Comparison of ENCODE assay signal across 2 cellular contexts in the genomic region with DNA sequence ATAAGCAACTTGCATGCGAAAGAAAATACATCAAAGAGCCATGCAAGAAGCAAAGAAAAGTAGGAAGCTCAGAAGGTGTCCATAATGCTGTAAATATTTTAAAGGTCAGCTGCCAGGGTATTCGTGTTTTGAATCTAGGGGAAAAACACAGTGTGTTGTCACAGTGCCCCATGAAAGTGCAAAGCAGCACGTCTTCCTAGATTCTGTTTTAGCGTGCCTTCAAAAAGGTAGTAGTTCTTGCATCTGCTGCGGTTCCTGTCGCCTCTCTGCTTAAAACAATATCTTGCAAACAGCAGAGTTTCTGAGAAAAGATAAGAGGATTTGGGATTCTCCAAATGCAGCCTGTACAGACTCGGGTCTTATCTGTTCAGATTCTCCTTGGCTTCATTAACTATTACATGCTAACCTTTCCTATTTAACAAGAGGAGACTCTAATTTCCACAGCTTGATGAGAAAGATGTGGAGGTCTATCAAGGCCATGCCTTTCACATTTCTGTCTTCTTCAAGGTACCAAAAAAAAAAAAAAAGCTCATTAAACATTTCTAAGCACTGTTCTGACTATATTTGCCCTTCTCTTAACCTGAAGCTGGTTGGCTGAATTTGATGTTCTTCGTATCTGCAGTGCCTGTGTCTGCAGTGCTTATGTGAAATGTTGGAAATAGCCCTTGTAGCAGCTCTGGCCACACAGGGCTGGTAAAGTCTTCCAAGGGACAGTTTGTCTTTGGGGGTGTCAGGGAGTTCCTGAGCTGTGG.
TF ChIP-seq lines count a peak whose summit lies in the region.

No MANE protein-coding gene starts in this region.

TF ChIP-seq in GM23338, 12 proteins besides CTCF, POLR2A, EP300 and RAD21 (continued from another document):
- TF ChIP-seq NANOG (IDR thresholded peaks at IDR 0.05; ENCODE audit: borderline replicate concordance) (no peak), EZH2phosphoT487 (IDR thresholded peaks at IDR 0.05; ENCODE audit: unreplicated experiment) (no peak), ZNF331 (CRISPR knock-in tag; IDR thresholded peaks at IDR 0.05; ENCODE audit: low read depth) (no peak), POLR2AphosphoS5 (IDR thresholded peaks at IDR 0.05; ENCODE audit: low read depth) (no peak)

TF ChIP-seq in K562, 482 proteins besides CTCF, POLR2A, EP300 and RAD21 (continued from another document and continues in another):
- peak; percentile 88 for TF ChIP-seq SMARCB1 (IDR thresholded peaks at IDR 0.05; ENCODE audit: insufficient read length, low read depth)
- no peak for TF ChIP-seq EWSR1 (IDR thresholded peaks at IDR 0.05; ENCODE audit: borderline replicate concordance, low read depth, partially characterized antibody)
- TF ChIP-seq MTA3 (IDR thresholded peaks at IDR 0.05; ENCODE audit: borderline replicate concordance), result peak; percentile 84
- peak; percentile 18; the same call in 1 of the 2 replicates for TF ChIP-seq LCOR (CRISPR knock-in tag; IDR thresholded peaks at IDR 0.05)
- TF ChIP-seq, protein P1, sequence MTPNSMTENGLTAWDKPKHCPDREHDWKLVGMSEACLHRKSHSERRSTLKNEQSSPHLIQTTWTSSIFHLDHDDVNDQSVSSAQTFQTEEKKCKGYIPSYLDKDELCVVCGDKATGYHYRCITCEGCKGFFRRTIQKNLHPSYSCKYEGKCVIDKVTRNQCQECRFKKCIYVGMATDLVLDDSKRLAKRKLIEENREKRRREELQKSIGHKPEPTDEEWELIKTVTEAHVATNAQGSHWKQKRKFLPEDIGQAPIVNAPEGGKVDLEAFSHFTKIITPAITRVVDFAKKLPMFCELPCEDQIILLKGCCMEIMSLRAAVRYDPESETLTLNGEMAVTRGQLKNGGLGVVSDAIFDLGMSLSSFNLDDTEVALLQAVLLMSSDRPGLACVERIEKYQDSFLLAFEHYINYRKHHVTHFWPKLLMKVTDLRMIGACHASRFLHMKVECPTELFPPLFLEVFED (CRISPR knock-in tag; conservative IDR thresholded peaks at IDR 0.05), result peak; percentile 76
- TF ChIP-seq, protein P2, sequence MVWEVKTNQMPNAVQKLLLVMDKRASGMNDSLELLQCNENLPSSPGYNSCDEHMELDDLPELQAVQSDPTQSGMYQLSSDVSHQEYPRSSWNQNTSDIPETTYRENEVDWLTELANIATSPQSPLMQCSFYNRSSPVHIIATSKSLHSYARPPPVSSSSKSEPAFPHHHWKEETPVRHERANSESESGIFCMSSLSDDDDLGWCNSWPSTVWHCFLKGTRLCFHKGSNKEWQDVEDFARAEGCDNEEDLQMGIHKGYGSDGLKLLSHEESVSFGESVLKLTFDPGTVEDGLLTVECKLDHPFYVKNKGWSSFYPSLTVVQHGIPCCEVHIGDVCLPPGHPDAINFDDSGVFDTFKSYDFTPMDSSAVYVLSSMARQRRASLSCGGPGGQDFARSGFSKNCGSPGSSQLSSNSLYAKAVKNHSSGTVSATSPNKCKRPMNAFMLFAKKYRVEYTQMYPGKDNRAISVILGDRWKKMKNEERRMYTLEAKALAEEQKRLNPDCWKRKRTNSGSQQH (CRISPR knock-in tag; IDR thresholded peaks at IDR 0.05), result peak; percentile 89; the same call in 1 of the 2 replicates
- TF ChIP-seq TEAD4 (IDR thresholded peaks at IDR 0.05; ENCODE audit: low read length), result peak; percentile 86
- no peak for TF ChIP-seq TEAD4 (CRISPR knock-in tag; IDR thresholded peaks at IDR 0.05; ENCODE audit: borderline replicate concordance)
- no peak for TF ChIP-seq ZBTB1 (CRISPR knock-in tag; IDR thresholded peaks at IDR 0.05; ENCODE audit: borderline replicate concordance, low read depth)
- no peak for TF ChIP-seq ZNF707 (CRISPR knock-in tag; conservative IDR thresholded peaks at IDR 0.05)
- TF ChIP-seq, protein P3, sequence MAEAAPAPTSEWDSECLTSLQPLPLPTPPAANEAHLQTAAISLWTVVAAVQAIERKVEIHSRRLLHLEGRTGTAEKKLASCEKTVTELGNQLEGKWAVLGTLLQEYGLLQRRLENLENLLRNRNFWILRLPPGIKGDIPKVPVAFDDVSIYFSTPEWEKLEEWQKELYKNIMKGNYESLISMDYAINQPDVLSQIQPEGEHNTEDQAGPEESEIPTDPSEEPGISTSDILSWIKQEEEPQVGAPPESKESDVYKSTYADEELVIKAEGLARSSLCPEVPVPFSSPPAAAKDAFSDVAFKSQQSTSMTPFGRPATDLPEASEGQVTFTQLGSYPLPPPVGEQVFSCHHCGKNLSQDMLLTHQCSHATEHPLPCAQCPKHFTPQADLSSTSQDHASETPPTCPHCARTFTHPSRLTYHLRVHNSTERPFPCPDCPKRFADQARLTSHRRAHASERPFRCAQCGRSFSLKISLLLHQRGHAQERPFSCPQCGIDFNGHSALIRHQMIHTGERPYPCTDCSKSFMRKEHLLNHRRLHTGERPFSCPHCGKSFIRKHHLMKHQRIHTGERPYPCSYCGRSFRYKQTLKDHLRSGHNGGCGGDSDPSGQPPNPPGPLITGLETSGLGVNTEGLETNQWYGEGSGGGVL (CRISPR knock-in tag; IDR thresholded peaks at IDR 0.05), result no peak
- TF ChIP-seq CCNT2 (IDR thresholded peaks at IDR 0.05; ENCODE audit: borderline replicate concordance, extremely low read depth, insufficient read length, low read depth, low read length), result peak; percentile 60
- peak; percentile 37 for TF ChIP-seq POLR2B (IDR thresholded peaks at IDR 0.05; ENCODE audit: low read depth, partially characterized antibody)
- peak; percentile 58; the same call in 1 of the 2 replicates for TF ChIP-seq FOSL1 (tag; conservative IDR thresholded peaks at IDR 0.05)
- TF ChIP-seq KLF10 (CRISPR knock-in tag; IDR thresholded peaks at IDR 0.05), result no peak
- TF ChIP-seq L3MBTL2 (IDR thresholded peaks at IDR 0.05), result peak; percentile 74
- peak; percentile 48; the same call in 1 of the 2 replicates for TF ChIP-seq ZBED1 (IDR thresholded peaks at IDR 0.05)
- TF ChIP-seq EZH2 (IDR thresholded peaks at IDR 0.05; ENCODE audit: borderline replicate concordance, low read depth, low read length), result no peak
- peak; percentile 75; the same call in 1 of the 2 replicates for TF ChIP-seq RNF2 (IDR thresholded peaks at IDR 0.05)
- TF ChIP-seq, protein P4, sequence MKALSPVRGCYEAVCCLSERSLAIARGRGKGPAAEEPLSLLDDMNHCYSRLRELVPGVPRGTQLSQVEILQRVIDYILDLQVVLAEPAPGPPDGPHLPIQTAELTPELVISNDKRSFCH (CRISPR knock-in tag; IDR thresholded peaks at IDR 0.05), result no peak
- TF ChIP-seq, protein P4 (tag; IDR thresholded peaks at IDR 0.05), result 0 out of 2 replicates have a peak, but pooled peaks have one; percentile 39
- peak; percentile 13; the same call in 1 of the 2 replicates for TF ChIP-seq ELF1 (tag; IDR thresholded peaks at IDR 0.05)
- TF ChIP-seq, protein P5, sequence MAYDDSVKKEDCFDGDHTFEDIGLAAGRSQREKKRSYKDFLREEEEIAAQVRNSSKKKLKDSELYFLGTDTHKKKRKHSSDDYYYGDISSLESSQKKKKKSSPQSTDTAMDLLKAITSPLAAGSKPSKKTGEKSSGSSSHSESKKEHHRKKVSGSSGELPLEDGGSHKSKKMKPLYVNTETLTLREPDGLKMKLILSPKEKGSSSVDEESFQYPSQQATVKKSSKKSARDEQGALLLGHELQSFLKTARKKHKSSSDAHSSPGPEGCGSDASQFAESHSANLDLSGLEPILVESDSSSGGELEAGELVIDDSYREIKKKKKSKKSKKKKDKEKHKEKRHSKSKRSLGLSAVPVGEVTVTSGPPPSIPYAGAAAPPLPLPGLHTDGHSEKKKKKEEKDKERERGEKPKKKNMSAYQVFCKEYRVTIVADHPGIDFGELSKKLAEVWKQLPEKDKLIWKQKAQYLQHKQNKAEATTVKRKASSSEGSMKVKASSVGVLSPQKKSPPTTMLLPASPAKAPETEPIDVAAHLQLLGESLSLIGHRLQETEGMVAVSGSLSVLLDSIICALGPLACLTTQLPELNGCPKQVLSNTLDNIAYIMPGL (CRISPR knock-in tag; IDR thresholded peaks at IDR 0.05), result no peak; the same call in 1 of the 2 replicates
- TF ChIP-seq CTBP1 (IDR thresholded peaks at IDR 0.05; ENCODE audit: borderline replicate concordance), result peak; percentile 84
- peak; percentile 48; the same call in 1 of the 2 replicates for TF ChIP-seq ZNF384 (IDR thresholded peaks at IDR 0.05; ENCODE audit: low read depth, low read length)
- peak; percentile 54; the same call in 1 of the 2 replicates for TF ChIP-seq ZEB2 (IDR thresholded peaks at IDR 0.05)
- TF ChIP-seq, protein P6, sequence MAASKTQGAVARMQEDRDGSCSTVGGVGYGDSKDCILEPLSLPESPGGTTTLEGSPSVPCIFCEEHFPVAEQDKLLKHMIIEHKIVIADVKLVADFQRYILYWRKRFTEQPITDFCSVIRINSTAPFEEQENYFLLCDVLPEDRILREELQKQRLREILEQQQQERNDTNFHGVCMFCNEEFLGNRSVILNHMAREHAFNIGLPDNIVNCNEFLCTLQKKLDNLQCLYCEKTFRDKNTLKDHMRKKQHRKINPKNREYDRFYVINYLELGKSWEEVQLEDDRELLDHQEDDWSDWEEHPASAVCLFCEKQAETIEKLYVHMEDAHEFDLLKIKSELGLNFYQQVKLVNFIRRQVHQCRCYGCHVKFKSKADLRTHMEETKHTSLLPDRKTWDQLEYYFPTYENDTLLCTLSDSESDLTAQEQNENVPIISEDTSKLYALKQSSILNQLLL (CRISPR knock-in tag; IDR thresholded peaks at IDR 0.05; ENCODE audit: borderline replicate concordance), result no peak
- 0 out of 2 replicates have a peak, but pooled peaks have one; percentile 38 for TF ChIP-seq ESRRA (IDR thresholded peaks at IDR 0.05; ENCODE audit: borderline replicate concordance, low read depth)
- TF ChIP-seq, protein P7, sequence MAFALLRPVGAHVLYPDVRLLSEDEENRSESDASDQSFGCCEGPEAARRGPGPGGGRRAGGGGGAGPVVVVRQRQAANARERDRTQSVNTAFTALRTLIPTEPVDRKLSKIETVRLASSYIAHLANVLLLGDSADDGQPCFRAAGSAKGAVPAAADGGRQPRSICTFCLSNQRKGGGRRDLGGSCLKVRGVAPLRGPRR (CRISPR knock-in tag; IDR thresholded peaks at IDR 0.05), result 0 out of 2 replicates have a peak, but pooled peaks have one; percentile 18
- peak; percentile 65 for TF ChIP-seq TBP (optimal IDR thresholded peaks at IDR 0.05; ENCODE audit: low read depth, low read length)
- TF ChIP-seq, protein P8, sequence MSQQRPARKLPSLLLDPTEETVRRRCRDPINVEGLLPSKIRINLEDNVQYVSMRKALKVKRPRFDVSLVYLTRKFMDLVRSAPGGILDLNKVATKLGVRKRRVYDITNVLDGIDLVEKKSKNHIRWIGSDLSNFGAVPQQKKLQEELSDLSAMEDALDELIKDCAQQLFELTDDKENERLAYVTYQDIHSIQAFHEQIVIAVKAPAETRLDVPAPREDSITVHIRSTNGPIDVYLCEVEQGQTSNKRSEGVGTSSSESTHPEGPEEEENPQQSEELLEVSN (IDR thresholded peaks at IDR 0.05; ENCODE audit: borderline replicate concordance in 1 of 2, extremely low read depth in 1 of 2, insufficient read depth in 1 of 2, insufficient read length in 1 of 2, low read depth in 1 of 2, low read length in 1 of 2, poor library complexity in 1 of 2, severe bottlenecking in 1 of 2), result no peak
- TF ChIP-seq, protein P9, sequence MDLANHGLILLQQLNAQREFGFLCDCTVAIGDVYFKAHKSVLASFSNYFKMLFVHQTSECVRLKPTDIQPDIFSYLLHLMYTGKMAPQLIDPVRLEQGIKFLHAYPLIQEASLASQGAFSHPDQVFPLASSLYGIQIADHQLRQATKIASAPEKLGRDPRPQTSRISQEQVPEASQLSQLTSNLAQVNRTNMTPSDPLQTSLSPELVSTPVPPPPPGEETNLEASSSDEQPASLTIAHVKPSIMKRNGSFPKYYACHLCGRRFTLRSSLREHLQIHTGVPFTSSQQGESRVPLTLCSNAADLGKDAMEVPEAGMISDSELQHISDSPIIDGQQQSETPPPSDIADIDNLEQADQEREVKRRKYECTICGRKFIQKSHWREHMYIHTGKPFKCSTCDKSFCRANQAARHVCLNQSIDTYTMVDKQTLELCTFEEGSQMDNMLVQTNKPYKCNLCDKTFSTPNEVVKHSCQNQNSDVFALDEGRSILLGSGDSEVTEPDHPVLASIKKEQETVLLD (IDR thresholded peaks at IDR 0.05), result 0 out of 2 replicates have a peak, but pooled peaks have one; percentile 23
- TF ChIP-seq, protein P10, sequence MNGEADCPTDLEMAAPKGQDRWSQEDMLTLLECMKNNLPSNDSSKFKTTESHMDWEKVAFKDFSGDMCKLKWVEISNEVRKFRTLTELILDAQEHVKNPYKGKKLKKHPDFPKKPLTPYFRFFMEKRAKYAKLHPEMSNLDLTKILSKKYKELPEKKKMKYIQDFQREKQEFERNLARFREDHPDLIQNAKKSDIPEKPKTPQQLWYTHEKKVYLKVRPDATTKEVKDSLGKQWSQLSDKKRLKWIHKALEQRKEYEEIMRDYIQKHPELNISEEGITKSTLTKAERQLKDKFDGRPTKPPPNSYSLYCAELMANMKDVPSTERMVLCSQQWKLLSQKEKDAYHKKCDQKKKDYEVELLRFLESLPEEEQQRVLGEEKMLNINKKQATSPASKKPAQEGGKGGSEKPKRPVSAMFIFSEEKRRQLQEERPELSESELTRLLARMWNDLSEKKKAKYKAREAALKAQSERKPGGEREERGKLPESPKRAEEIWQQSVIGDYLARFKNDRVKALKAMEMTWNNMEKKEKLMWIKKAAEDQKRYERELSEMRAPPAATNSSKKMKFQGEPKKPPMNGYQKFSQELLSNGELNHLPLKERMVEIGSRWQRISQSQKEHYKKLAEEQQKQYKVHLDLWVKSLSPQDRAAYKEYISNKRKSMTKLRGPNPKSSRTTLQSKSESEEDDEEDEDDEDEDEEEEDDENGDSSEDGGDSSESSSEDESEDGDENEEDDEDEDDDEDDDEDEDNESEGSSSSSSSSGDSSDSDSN (IDR thresholded peaks at IDR 0.05; ENCODE audit: borderline replicate concordance in 1 of 2, low read depth in 2 of 2, low read length in 2 of 2), result peak in 1 of 2 experiments; percentile 33; a peak in 1 of 4 replicates
- peak; percentile 32 to 68; a peak in 2 of 4 replicates for TF ChIP-seq KDM1A (IDR thresholded peaks at IDR 0.05)
- TF ChIP-seq RAD51 (IDR thresholded peaks at IDR 0.05; ENCODE audit: borderline replicate concordance, low read depth), result no peak
- 0 out of 2 replicates have a peak, but pooled peaks have one; percentile 63 for TF ChIP-seq ELF2 (CRISPR knock-in tag; IDR thresholded peaks at IDR 0.05)
- peak; percentile 87 for TF ChIP-seq SMARCA4 (IDR thresholded peaks at IDR 0.05)
- TF ChIP-seq, protein P11, sequence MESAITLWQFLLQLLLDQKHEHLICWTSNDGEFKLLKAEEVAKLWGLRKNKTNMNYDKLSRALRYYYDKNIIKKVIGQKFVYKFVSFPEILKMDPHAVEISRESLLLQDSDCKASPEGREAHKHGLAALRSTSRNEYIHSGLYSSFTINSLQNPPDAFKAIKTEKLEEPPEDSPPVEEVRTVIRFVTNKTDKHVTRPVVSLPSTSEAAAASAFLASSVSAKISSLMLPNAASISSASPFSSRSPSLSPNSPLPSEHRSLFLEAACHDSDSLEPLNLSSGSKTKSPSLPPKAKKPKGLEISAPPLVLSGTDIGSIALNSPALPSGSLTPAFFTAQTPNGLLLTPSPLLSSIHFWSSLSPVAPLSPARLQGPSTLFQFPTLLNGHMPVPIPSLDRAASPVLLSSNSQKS (CRISPR knock-in tag; IDR thresholded peaks at IDR 0.05), result no peak
- peak; percentile 2; the same call in 1 of the 2 replicates for TF ChIP-seq HMG20A (CRISPR knock-in tag; conservative IDR thresholded peaks at IDR 0.05)
- peak; percentile 63; the same call in 1 of the 2 replicates for TF ChIP-seq KLF16 (IDR thresholded peaks at IDR 0.05)
- TF ChIP-seq IFI16 (CRISPR knock-in tag; IDR thresholded peaks at IDR 0.05), result peak; percentile 26; the same call in 1 of the 2 replicates
- TF ChIP-seq ZNF41 (CRISPR knock-in tag; conservative IDR thresholded peaks at IDR 0.05), result peak; percentile 47; the same call in 1 of the 2 replicates
- TF ChIP-seq ZNF764 (CRISPR knock-in tag; IDR thresholded peaks at IDR 0.05; ENCODE audit: low read depth), result no peak
- TF ChIP-seq NCOR1 (IDR thresholded peaks at IDR 0.05), result peak; percentile 73
- 0 out of 2 replicates have a peak, but pooled peaks have one; percentile 23 for TF ChIP-seq ZNF79 (CRISPR knock-in tag; IDR thresholded peaks at IDR 0.05; ENCODE audit: low read depth)
